1 cellular context compared by ENCODE assay signal in genomic region chr1:173269490-173270230, GRCh38.
TF ChIP-seq lines count a peak whose summit lies in the region.

No MANE protein-coding gene starts in this region.

TF ChIP-seq in K562, 482 proteins besides CTCF, POLR2A, EP300 and RAD21 (continued from another document and continues in another):
- TF ChIP-seq RREB1 (CRISPR knock-in tag; IDR thresholded peaks at IDR 0.05) (0 out of 2 replicates have a peak, but pooled peaks have one; percentile 46), RBFOX2 (IDR thresholded peaks at IDR 0.05; ENCODE audit: low read depth, low read length) (no peak), GTF3C2 (IDR thresholded peaks at IDR 0.05; ENCODE audit: borderline replicate concordance, extremely low read depth, insufficient read length) (no peak), ZNF408 (CRISPR knock-in tag; IDR thresholded peaks at IDR 0.05; ENCODE audit: low read depth) (no peak), FOXP1 (CRISPR knock-in tag; IDR thresholded peaks at IDR 0.05) (no peak), HINFP (tag; conservative IDR thresholded peaks at IDR 0.05; ENCODE audit: low read depth) (peak; percentile 39), ZNF124 (CRISPR knock-in tag; IDR thresholded peaks at IDR 0.05) (no peak), ARNT (IDR thresholded peaks at IDR 0.05) (peak in 1 of 2 experiments; percentile 26; a peak in 1 of 4 replicates), YY1 (IDR thresholded peaks at IDR 0.05; ENCODE audit: borderline replicate concordance in 1 of 3, control insufficient read depth in 1 of 3, extremely low read depth in 1 of 3, insufficient read depth in 3 of 3, insufficient read length in 1 of 3, insufficient replicate concordance in 2 of 3, low read depth in 1 of 3, low read length in 2 of 3) (no peak), TRIM24 (IDR thresholded peaks at IDR 0.05) (peak; percentile 90 to 96), UBTF (IDR thresholded peaks at IDR 0.05; ENCODE audit: borderline replicate concordance in 1 of 2, low read depth in 2 of 2, low read length in 2 of 2) (no peak), ZNF23 (CRISPR knock-in tag; IDR thresholded peaks at IDR 0.05) (no peak), ZNF395 (CRISPR knock-in tag; IDR thresholded peaks at IDR 0.05) (peak; percentile 68), ZBTB2 (IDR thresholded peaks at IDR 0.05) (no peak), ZHX1 (conservative IDR thresholded peaks at IDR 0.05; ENCODE audit: low read length) (no peak), MITF (IDR thresholded peaks at IDR 0.05) (no peak), PKNOX1 (IDR thresholded peaks at IDR 0.05) (peak; percentile 98), ERF (CRISPR knock-in tag; IDR thresholded peaks at IDR 0.05) (no peak), RFX7 (CRISPR knock-in tag; IDR thresholded peaks at IDR 0.05) (no peak), DEAF1 (CRISPR knock-in tag; IDR thresholded peaks at IDR 0.05) (no peak; the same call in 1 of the 2 replicates), NR2C1 (IDR thresholded peaks at IDR 0.05) (no peak), NR2C1 (tag; IDR thresholded peaks at IDR 0.05) (peak; percentile 68; the same call in 1 of the 2 replicates), NRF1 (conservative IDR thresholded peaks at IDR 0.05 in 1 of 2, IDR thresholded peaks at IDR 0.05 in 1 of 2) (peak in 1 of 2 experiments; percentile 18; a peak in 1 of 4 replicates), SPI1 (IDR thresholded peaks at IDR 0.05; ENCODE audit: borderline replicate concordance, low read depth, low read length) (no peak), BACH1 (tag; IDR thresholded peaks at IDR 0.05) (peak; percentile 70), NFIC (IDR thresholded peaks at IDR 0.05) (no peak; the same call in 1 of the 2 replicates), CHD4 (IDR thresholded peaks at IDR 0.05; ENCODE audit: insufficient read depth, insufficient replicate concordance, low read depth, low read length, poor library complexity, severe bottlenecking) (peak; percentile 20), HNRNPK (IDR thresholded peaks at IDR 0.05; ENCODE audit: low read depth, low read length, poor library complexity, severe bottlenecking) (no peak), MTF1 (CRISPR knock-in tag; IDR thresholded peaks at IDR 0.05; ENCODE audit: borderline replicate concordance) (no peak), ZC3H8 (IDR thresholded peaks at IDR 0.05) (no peak), HIVEP1 (CRISPR knock-in tag; IDR thresholded peaks at IDR 0.05) (no peak), ZNF644 (tag; IDR thresholded peaks at IDR 0.05; ENCODE audit: low read depth) (peak; percentile 86), ZSCAN32 (CRISPR knock-in tag; IDR thresholded peaks at IDR 0.05) (peak; percentile 93), DPF2 (IDR thresholded peaks at IDR 0.05) (peak; percentile 94)
